ENCODE assay signal across 1 cellular context in the genomic region with DNA sequence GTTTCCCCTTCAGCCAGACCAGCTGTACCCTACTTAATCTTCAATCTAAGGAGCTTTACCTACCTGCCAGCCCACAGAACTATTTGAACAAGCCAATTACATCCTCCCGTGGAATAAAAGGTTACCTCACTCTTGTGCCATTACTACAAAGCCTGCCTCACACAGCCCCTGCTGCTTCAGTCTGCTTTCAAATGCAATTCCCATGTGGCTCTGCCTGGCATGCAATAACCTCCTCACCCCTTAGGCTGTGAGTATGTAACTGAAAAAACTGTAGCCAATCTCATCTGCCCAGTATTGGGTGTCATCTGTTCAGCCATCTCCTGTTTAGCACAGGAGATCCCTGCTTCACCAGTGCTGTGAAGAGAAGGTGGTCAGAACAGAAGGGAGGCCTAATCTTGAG.
TF ChIP-seq lines count a peak whose summit lies in the region.

No MANE protein-coding gene starts in this region.

TF ChIP-seq in H1, 55 proteins besides CTCF, POLR2A, EP300 and RAD21:
- TF ChIP-seq, protein P1, sequence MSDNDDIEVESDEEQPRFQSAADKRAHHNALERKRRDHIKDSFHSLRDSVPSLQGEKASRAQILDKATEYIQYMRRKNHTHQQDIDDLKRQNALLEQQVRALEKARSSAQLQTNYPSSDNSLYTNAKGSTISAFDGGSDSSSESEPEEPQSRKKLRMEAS (IDR thresholded peaks at IDR 0.05), result peak; percentile 76
- no peak for TF ChIP-seq SP2 (IDR thresholded peaks at IDR 0.05; ENCODE audit: low read length)
